In the genomic region with DNA sequence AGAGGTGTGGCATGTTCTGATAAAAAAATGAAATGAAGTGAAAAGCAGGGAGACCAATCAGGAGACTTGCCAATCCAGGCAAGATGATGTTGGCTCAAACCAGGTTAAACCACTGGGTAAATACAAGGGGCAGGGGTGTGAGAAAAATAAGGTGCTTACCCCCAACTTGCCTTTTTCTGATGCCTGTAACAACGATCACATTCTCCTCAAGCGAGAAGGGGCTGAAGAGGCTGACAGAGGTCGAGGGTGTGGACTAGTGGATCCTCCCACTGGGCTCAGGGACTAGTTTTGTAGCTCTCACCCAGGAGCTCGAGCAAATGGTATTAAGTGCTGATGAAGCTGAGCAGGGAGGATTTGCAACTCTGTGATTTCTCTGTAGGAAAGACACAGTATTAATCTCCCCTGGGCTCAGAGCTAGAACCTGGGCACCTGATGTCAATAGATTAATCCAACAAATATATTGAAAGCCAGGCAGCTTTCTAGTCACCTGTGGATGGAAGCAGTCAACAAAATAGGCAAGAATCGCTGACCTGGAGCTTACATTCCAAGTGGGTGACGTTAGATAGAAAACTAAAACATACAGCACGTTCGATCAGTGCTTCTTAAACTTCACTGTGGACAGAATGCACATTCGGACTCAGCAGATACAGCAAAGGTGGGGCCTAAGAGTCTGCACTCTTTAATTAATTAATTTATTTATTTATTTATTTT, we compare ENCODE assay signal across 1 cellular context.
A peak's percentile ranks its signal among the peaks of the same experiment; 100 is the strongest.
TF ChIP-seq lines count a peak whose summit lies in the region.

No MANE protein-coding gene starts in this region.

TF ChIP-seq in GM12878, 131 proteins besides CTCF, POLR2A, EP300 and RAD21 (continued from another document):
- TF ChIP-seq, protein P1, sequence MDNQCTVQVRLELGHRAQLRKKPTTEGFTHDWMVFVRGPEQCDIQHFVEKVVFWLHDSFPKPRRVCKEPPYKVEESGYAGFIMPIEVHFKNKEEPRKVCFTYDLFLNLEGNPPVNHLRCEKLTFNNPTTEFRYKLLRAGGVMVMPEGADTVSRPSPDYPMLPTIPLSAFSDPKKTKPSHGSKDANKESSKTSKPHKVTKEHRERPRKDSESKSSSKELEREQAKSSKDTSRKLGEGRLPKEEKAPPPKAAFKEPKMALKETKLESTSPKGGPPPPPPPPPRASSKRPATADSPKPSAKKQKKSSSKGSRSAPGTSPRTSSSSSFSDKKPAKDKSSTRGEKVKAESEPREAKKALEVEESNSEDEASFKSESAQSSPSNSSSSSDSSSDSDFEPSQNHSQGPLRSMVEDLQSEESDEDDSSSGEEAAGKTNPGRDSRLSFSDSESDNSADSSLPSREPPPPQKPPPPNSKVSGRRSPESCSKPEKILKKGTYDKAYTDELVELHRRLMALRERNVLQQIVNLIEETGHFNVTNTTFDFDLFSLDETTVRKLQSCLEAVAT (IDR thresholded peaks at IDR 0.05) = 0 out of 2 replicates have a peak, but pooled peaks have one; percentile 42
- TF ChIP-seq PML (IDR thresholded peaks at IDR 0.05; ENCODE audit: low read length) (no peak), NR2C1 (IDR thresholded peaks at IDR 0.05) (no peak), FOXK2 (IDR thresholded peaks at IDR 0.05) (peak; percentile 37; the same call in 1 of the 2 replicates), POLR2AphosphoS2 (IDR thresholded peaks at IDR 0.05; ENCODE audit: low read depth, low read length) (no peak), MEF2A (IDR thresholded peaks at IDR 0.05; ENCODE audit: insufficient read depth, low read depth, low read length) (no peak), ATF7 (IDR thresholded peaks at IDR 0.05; ENCODE audit: low read depth) (0 out of 2 replicates have a peak, but pooled peaks have one; percentile 12), SUPT20H (IDR thresholded peaks at IDR 0.05; ENCODE audit: borderline replicate concordance, control insufficient read depth, low read depth, low read length) (no peak), SPI1 (IDR thresholded peaks at IDR 0.05; ENCODE audit: borderline replicate concordance, insufficient read depth, low read depth, low read length) (no peak)
- TF ChIP-seq, protein P2, sequence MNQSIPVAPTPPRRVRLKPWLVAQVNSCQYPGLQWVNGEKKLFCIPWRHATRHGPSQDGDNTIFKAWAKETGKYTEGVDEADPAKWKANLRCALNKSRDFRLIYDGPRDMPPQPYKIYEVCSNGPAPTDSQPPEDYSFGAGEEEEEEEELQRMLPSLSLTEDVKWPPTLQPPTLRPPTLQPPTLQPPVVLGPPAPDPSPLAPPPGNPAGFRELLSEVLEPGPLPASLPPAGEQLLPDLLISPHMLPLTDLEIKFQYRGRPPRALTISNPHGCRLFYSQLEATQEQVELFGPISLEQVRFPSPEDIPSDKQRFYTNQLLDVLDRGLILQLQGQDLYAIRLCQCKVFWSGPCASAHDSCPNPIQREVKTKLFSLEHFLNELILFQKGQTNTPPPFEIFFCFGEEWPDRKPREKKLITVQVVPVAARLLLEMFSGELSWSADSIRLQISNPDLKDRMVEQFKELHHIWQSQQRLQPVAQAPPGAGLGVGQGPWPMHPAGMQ (IDR thresholded peaks at IDR 0.05; ENCODE audit: borderline replicate concordance) = no peak
- TF ChIP-seq, protein P3, sequence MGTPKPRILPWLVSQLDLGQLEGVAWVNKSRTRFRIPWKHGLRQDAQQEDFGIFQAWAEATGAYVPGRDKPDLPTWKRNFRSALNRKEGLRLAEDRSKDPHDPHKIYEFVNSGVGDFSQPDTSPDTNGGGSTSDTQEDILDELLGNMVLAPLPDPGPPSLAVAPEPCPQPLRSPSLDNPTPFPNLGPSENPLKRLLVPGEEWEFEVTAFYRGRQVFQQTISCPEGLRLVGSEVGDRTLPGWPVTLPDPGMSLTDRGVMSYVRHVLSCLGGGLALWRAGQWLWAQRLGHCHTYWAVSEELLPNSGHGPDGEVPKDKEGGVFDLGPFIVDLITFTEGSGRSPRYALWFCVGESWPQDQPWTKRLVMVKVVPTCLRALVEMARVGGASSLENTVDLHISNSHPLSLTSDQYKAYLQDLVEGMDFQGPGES (IDR thresholded peaks at IDR 0.05) = no peak
- TF ChIP-seq, protein P4, sequence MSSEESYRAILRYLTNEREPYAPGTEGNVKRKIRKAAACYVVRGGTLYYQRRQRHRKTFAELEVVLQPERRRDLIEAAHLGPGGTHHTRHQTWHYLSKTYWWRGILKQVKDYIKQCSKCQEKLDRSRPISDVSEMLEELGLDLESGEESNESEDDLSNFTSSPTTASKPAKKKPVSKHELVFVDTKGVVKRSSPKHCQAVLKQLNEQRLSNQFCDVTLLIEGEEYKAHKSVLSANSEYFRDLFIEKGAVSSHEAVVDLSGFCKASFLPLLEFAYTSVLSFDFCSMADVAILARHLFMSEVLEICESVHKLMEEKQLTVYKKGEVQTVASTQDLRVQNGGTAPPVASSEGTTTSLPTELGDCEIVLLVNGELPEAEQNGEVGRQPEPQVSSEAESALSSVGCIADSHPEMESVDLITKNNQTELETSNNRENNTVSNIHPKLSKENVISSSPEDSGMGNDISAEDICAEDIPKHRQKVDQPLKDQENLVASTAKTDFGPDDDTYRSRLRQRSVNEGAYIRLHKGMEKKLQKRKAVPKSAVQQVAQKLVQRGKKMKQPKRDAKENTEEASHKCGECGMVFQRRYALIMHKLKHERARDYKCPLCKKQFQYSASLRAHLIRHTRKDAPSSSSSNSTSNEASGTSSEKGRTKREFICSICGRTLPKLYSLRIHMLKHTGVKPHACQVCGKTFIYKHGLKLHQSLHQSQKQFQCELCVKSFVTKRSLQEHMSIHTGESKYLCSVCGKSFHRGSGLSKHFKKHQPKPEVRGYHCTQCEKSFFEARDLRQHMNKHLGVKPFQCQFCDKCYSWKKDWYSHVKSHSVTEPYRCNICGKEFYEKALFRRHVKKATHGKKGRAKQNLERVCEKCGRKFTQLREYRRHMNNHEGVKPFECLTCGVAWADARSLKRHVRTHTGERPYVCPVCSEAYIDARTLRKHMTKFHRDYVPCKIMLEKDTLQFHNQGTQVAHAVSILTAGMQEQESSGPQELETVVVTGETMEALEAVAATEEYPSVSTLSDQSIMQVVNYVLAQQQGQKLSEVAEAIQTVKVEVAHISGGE (CRISPR knock-in tag; IDR thresholded peaks at IDR 0.05) = peak; percentile 38; the same call in 1 of the 2 replicates
- TF ChIP-seq, protein P5, sequence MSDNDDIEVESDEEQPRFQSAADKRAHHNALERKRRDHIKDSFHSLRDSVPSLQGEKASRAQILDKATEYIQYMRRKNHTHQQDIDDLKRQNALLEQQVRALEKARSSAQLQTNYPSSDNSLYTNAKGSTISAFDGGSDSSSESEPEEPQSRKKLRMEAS (IDR thresholded peaks at IDR 0.05; ENCODE audit: low read depth, low read length) = no peak
- TF ChIP-seq, protein P6, sequence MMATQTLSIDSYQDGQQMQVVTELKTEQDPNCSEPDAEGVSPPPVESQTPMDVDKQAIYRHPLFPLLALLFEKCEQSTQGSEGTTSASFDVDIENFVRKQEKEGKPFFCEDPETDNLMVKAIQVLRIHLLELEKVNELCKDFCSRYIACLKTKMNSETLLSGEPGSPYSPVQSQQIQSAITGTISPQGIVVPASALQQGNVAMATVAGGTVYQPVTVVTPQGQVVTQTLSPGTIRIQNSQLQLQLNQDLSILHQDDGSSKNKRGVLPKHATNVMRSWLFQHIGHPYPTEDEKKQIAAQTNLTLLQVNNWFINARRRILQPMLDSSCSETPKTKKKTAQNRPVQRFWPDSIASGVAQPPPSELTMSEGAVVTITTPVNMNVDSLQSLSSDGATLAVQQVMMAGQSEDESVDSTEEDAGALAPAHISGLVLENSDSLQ (IDR thresholded peaks at IDR 0.05) = peak; percentile 5; the same call in 1 of the 2 replicates
